ENCODE assay signal across 8 cellular contexts in genomic region chr16:23149993-23150364, GRCh38. TPM values are rescaled to one million over a fixed set of nuclear protein-coding genes. Genes with fewer than 3 reads are reported as not detected.
A peak's percentile ranks its signal among the peaks of the same experiment; 100 is the strongest.
DNase-seq lines count a peak whose midpoint lies in the region; ATAC-seq, FAIRE-seq and TF ChIP-seq lines count a peak whose summit lies in the region.

No MANE protein-coding gene starts in this region.

- TF ChIP-seq EP300 in GM12878 (IDR thresholded peaks at IDR 0.05; ENCODE audit: borderline replicate concordance in 1 of 2, control insufficient read depth in 1 of 2, low read depth in 2 of 2, low read length in 2 of 2) = no peak
- no peak for TF ChIP-seq EP300 in transverse colon (IDR thresholded peaks at IDR 0.05; ENCODE audit: low read depth)

- FAIRE-seq in GM12878 (lab: Jason Lieb, UNC) = no peak

- no peak for TF ChIP-seq RAD21 in GM12878 (IDR thresholded peaks at IDR 0.05; ENCODE audit: insufficient read depth, low read depth, low read length)

- H3K4me3 Mint-ChIP-seq in activated naive CD4-positive, alpha-beta T cell treated with anti-CD3 and anti-CD28 coated beads, Interleukin-2, amount 10 ng/mL, durations not matched to agents 7 days and 5 days = peak overlapping the region; percentile 86

- H2AFZ ChIP-seq in GM12878 (ENCODE audit: control insufficient read depth, low read depth, low read length) = peak overlapping the region; percentile 99

- DNase-seq in activated naive CD4-positive, alpha-beta T cell treated with anti-CD3 and anti-CD28 coated beads, Interleukin-2, amount 10 ng/mL, durations not matched to agents 7 days and 5 days = no peak
- no peak for DNase-seq in activated naive CD4-positive, alpha-beta T cell treated with anti-CD3 and anti-CD28 coated beads, Interleukin-2, amount 50 U/mL, for 16 hours
- DNase-seq in GM12878 (ENCODE audit: low read depth, low spot score) (no peak), lower lobe of right lung (no peak), transverse colon (no peak), NCI-H2081 (lab: John Stamatoyannopoulos, UW) (no peak), CD1c-positive myeloid dendritic cell (ENCODE audit: extremely low spot score) (no peak), hepatic stellate cell (ENCODE audit: low spot score) (no peak)

- H3K27ac ChIP-seq in GM12878 (ENCODE audit: control insufficient read depth, insufficient read depth) (no peak overlapping the region), lower lobe of right lung (peak overlapping the region; percentile 51), transverse colon (peak overlapping the region in 3 of 4 donors; percentile 35 to 90 (median 63))

- CTCF ChIA-PET in activated naive CD4-positive, alpha-beta T cell treated with anti-CD3 and anti-CD28 coated beads, Interleukin-2, amount 10 ng/mL, durations not matched to agents 7 days and 5 days (lab: Charles Lee) = no interaction called here
- CTCF ChIA-PET in GM12878 (lab: Yijun Ruan, JAX) = interaction anchor here (4.9 kb wide), 1 partner anchor 285 kb away, joined by 20 read pairs; no protein-coding TSS in a partner anchor

- H3K4me1 Mint-ChIP-seq in activated naive CD4-positive, alpha-beta T cell treated with anti-CD3 and anti-CD28 coated beads, Interleukin-2, amount 10 ng/mL, durations not matched to agents 7 days and 5 days = peaks cover 31% of the 10 kb centered on the region

- in situ Hi-C loops in GM12878 (cut with MboI) = no loop called here
- in situ Hi-C loops in transverse colon (cut with MboI; ENCODE audit: low pct_ligation_motif_present in 1 of 4, low pct_unique_long_range_greater_than_20kb in 1 of 4, low sequenced_read_pairs in 3 of 4) = no loop called here

- no TSS peak for BruUV-seq in GM12878 (replicated peaks; lab: Mats Ljungman, UMichigan)

- H3K4me1 ChIP-seq in GM12878 (ENCODE audit: control insufficient read depth, insufficient read depth, low read length) (no peaks in the 10 kb centered on the region; the same call in 1 of the 2 replicates), lower lobe of right lung (peaks cover 37% of the 10 kb centered on the region), transverse colon (peaks cover 13 to 34% (median 19%) of the 10 kb centered on the region in 4 donors)

- intact Hi-C loops in GM12878 (cut with micrococcal nuclease; ENCODE audit: unreplicated experiment) = no loop called here
- intact Hi-C loops in lower lobe of right lung (cut with DNase I) = no loop called here
- intact Hi-C loops in transverse colon (cut with DNase I; ENCODE audit: low total_unique reads) = no loop called here

- peak overlapping the region; percentile 80 for H3K4me2 ChIP-seq in GM12878 (ENCODE audit: control insufficient read depth, insufficient read depth)

- H3K36me3 ChIP-seq in GM12878 (ENCODE audit: control insufficient read depth in 2 of 2, insufficient read depth in 2 of 2, low read length in 1 of 2) (no peaks in the 10 kb centered on the region), lower lobe of right lung (no peaks in the 10 kb centered on the region), transverse colon (no peaks in the 10 kb centered on the region)

- H3K9ac ChIP-seq in GM12878 (ENCODE audit: control insufficient read depth, insufficient read depth, low read length) = no peak overlapping the region

- H3K9me3 ChIP-seq in GM12878 (replicated peaks; ENCODE audit: control insufficient read depth, insufficient read depth, low read length) (no peaks in the 10 kb centered on the region), lower lobe of right lung (no peaks in the 10 kb centered on the region), transverse colon (no peaks in the 10 kb centered on the region)

- ATAC-seq in GM12878 (no peak), lower lobe of right lung (no peak)

- SMC1A ChIA-PET in GM12878 (lab: Charles Lee; ENCODE audit: uncharacterized antibody, unreplicated experiment) = no interaction called here

- RAD21 ChIA-PET in GM12878 (lab: Charles Lee; ENCODE audit: unreplicated experiment) = no interaction called here

- H3K79me2 ChIP-seq in GM12878 (ENCODE audit: control insufficient read depth, insufficient read depth, low read length) = peaks cover 12% of the 10 kb centered on the region

- no peaks in the 10 kb centered on the region for H3K9me3 Mint-ChIP-seq in activated naive CD4-positive, alpha-beta T cell treated with anti-CD3 and anti-CD28 coated beads, Interleukin-2, amount 10 ng/mL, durations not matched to agents 7 days and 5 days

- TF ChIP-seq POLR2A in GM12878 (IDR thresholded peaks at IDR 0.05; ENCODE audit: low read depth, low read length) (no peak), transverse colon (IDR thresholded peaks at IDR 0.05) (no peak)

- 44% methylated on average over 4 of the region's 4 CpGs for WGBS in GM12878 (ENCODE audit: insufficient coverage, insufficient replicate concordance, low lambda C conversion rate, missing lambda C conversion rate)
- 37 to 41% methylated on average over 4 of the region's 4 CpGs for WGBS in transverse colon (ENCODE audit: low coverage in 1 of 2), 2 donors

- H3K27me3 ChIP-seq in GM12878 (replicated peaks in 1 of 2; ENCODE audit: control insufficient read depth in 2 of 2, insufficient read depth in 2 of 2, low read length in 1 of 2) (no peaks in the 10 kb centered on the region), lower lobe of right lung (ENCODE audit: low read depth) (no peaks in the 10 kb centered on the region), transverse colon (peaks cover 13% of the 10 kb centered on the region)

- H3K4me3 ChIP-seq in GM12878 (peak overlapping the region; percentile 75), lower lobe of right lung (peak overlapping the region; percentile 64), transverse colon (peak overlapping the region in 3 of 4 donors; percentile 49 to 79 (median 78))

- peak overlapping the region; percentile 75 for H3K27ac Mint-ChIP-seq in activated naive CD4-positive, alpha-beta T cell treated with anti-CD3 and anti-CD28 coated beads, Interleukin-2, amount 10 ng/mL, durations not matched to agents 7 days and 5 days

- no peaks in the 10 kb centered on the region for H4K20me1 ChIP-seq in GM12878 (ENCODE audit: control insufficient read depth, insufficient read depth)

- no peaks in the 10 kb centered on the region for H3K36me3 Mint-ChIP-seq in activated naive CD4-positive, alpha-beta T cell treated with anti-CD3 and anti-CD28 coated beads, Interleukin-2, amount 10 ng/mL, durations not matched to agents 7 days and 5 days

- POLR2A ChIA-PET in GM12878 (lab: Charles Lee) = no interaction called here

- TF ChIP-seq CTCF in GM12878 (IDR thresholded peaks at IDR 0.05 in 2 of 3, conservative IDR thresholded peaks at IDR 0.05 in 1 of 3; ENCODE audit: control insufficient read depth in 2 of 3, extremely low read depth in 1 of 3, insufficient read depth in 1 of 3, low read depth in 3 of 3, low read length in 3 of 3) (no peak), lower lobe of right lung (IDR thresholded peaks at IDR 0.05) (no peak), transverse colon (IDR thresholded peaks at IDR 0.05) (no peak)

- H3K27me3 Mint-ChIP-seq in activated naive CD4-positive, alpha-beta T cell treated with anti-CD3 and anti-CD28 coated beads, Interleukin-2, amount 10 ng/mL, durations not matched to agents 7 days and 5 days = peaks cover 9% of the 10 kb centered on the region

TF ChIP-seq in GM12878, 131 proteins besides CTCF, POLR2A, EP300 and RAD21 (continues in another document):
- no peak for TF ChIP-seq NFXL1 (IDR thresholded peaks at IDR 0.05; ENCODE audit: borderline replicate concordance)
- TF ChIP-seq JUNB (IDR thresholded peaks at IDR 0.05) = no peak
- no peak for TF ChIP-seq NRF1 (conservative IDR thresholded peaks at IDR 0.05; ENCODE audit: low read depth, low read length)
- no peak for TF ChIP-seq HDGF (IDR thresholded peaks at IDR 0.05)
- no peak for TF ChIP-seq FOXM1 (IDR thresholded peaks at IDR 0.05; ENCODE audit: low read depth, low read length)

RNA-seq across cellular contexts. Expression of gene USP31, which starts 0.7 kb away (rescaled TPM):
- total RNA-seq in GM12878 (2013; cell fraction: nucleolus; rRNA removed) = 21.2 and 23.5 TPM in 2 replicates
- total RNA-seq in GM12878 (2014; rRNA removed) (3.1 and 3.3 TPM in 2 replicates), GM12878 (2014; rRNA removed; fragmentation: Illumina TruSeq; extraction: Trizol) (3.8 and 4.1 TPM in 2 replicates), GM12878 (2021) (5.3 and 6.5 TPM in 2 replicates), lower lobe of right lung (13.1 TPM), transverse colon (1 to 10 TPM; 6.0 to 8.3 (median 7.1) TPM)
- 1.0 TPM for polyA plus RNA-seq in GM12878 (2011; ENCODE audit: low read depth)
- polyA plus RNA-seq in GM12878 (2011; rRNA removed) (5.2 and 5.5 TPM in 2 replicates), GM12878 (2014; fragmentation: Illumina TruSeq; extraction: Trizol) (3.1 and 3.3 TPM in 2 replicates), GM12878 (2014; fragmentation: Nextera tagmentation; extraction: Ambion mirVana) (1 to 10 TPM; 1.4 to 1.7 TPM), GM12878 (2014; rRNA removed) (3.8 and 4.1 TPM in 2 replicates), GM12878 (2016; fragmentation: Nextera tagmentation; extraction: Ambion mirVana) (1 to 10 TPM in 1 of 2 experiments, under 1 TPM in 1; 0.87 to 1.1 TPM)
- polyA plus RNA-seq in GM12878 (2011; cell fraction: cytosol; rRNA removed) = 4.2 and 5.2 TPM in 2 replicates
- polyA plus RNA-seq in GM12878 (2011; cell fraction: nucleus; rRNA removed) = 12.0 and 13.0 TPM in 2 replicates
- polyA plus RNA-seq in GM12878 (2012) = 1.2 TPM in 2 replicates
- polyA minus RNA-seq in GM12878 (2011; rRNA and poly(A)+ RNA removed) = 15.7 and 16.5 TPM in 2 replicates
- 2.5 and 3.6 TPM in 2 replicates for polyA minus RNA-seq in GM12878 (2011; cell fraction: cytosol; rRNA and poly(A)+ RNA removed)
- 11.8 and 20.7 TPM in 2 replicates for polyA minus RNA-seq in GM12878 (2011; cell fraction: nucleus; rRNA and poly(A)+ RNA removed)

RNA-seq across cellular contexts. Expression of gene SCNN1G, which starts 32.6 kb away (rescaled TPM):
- 0.22 and 0.23 TPM in 2 replicates for total RNA-seq in GM12878 (2013; cell fraction: nucleolus; rRNA removed)
- total RNA-seq in GM12878 (2014; rRNA removed) = 0.05 TPM in 1 of 2 replicates, not detected in the other
- 0.04 TPM in 1 of 2 replicates, not detected in the other for total RNA-seq in GM12878 (2014; rRNA removed; fragmentation: Illumina TruSeq; extraction: Trizol)
- total RNA-seq in GM12878 (2021) = 0.08 TPM in 1 of 2 replicates, not detected in the other
- 0.07 TPM for polyA plus RNA-seq in GM12878 (2011; ENCODE audit: low read depth)
- 0.32 and 0.86 TPM in 2 replicates for polyA plus RNA-seq in GM12878 (2011; rRNA removed)
- 0.57 and 1.1 TPM in 2 replicates for polyA plus RNA-seq in GM12878 (2011; cell fraction: cytosol; rRNA removed)
- polyA plus RNA-seq in GM12878 (2011; cell fraction: nucleus; rRNA removed) = 0.69 and 0.79 TPM in 2 replicates
- polyA plus RNA-seq in GM12878 (2012) = 0.07 TPM in 1 of 2 replicates, not detected in the other
- polyA plus RNA-seq in GM12878 (2014; fragmentation: Illumina TruSeq; extraction: Trizol) = 0.09 TPM in 1 of 2 replicates, not detected in the other
- polyA plus RNA-seq in GM12878 (2014; fragmentation: Nextera tagmentation; extraction: Ambion mirVana) = under 1 TPM in 1 of 2 experiments, not detected in 1; 0.05 TPM
- polyA plus RNA-seq in GM12878 (2014; rRNA removed) = not detected in 2 replicates
- polyA plus RNA-seq in GM12878 (2016; fragmentation: Nextera tagmentation; extraction: Ambion mirVana) = not detected
- polyA minus RNA-seq in GM12878 (2011; rRNA and poly(A)+ RNA removed) = 0.59 and 0.98 TPM in 2 replicates
- 0.27 and 0.31 TPM in 2 replicates for polyA minus RNA-seq in GM12878 (2011; cell fraction: cytosol; rRNA and poly(A)+ RNA removed)
- 0.48 and 0.77 TPM in 2 replicates for polyA minus RNA-seq in GM12878 (2011; cell fraction: nucleus; rRNA and poly(A)+ RNA removed)
- total RNA-seq in lower lobe of right lung = 7.6 TPM
- 10 to 100 TPM in 3 of 4 donors, 1 to 10 TPM in 1; 2.8 to 87.8 (median 66.2) TPM for total RNA-seq in transverse colon
